2 cellular contexts compared by ENCODE assay signal in the genomic region with DNA sequence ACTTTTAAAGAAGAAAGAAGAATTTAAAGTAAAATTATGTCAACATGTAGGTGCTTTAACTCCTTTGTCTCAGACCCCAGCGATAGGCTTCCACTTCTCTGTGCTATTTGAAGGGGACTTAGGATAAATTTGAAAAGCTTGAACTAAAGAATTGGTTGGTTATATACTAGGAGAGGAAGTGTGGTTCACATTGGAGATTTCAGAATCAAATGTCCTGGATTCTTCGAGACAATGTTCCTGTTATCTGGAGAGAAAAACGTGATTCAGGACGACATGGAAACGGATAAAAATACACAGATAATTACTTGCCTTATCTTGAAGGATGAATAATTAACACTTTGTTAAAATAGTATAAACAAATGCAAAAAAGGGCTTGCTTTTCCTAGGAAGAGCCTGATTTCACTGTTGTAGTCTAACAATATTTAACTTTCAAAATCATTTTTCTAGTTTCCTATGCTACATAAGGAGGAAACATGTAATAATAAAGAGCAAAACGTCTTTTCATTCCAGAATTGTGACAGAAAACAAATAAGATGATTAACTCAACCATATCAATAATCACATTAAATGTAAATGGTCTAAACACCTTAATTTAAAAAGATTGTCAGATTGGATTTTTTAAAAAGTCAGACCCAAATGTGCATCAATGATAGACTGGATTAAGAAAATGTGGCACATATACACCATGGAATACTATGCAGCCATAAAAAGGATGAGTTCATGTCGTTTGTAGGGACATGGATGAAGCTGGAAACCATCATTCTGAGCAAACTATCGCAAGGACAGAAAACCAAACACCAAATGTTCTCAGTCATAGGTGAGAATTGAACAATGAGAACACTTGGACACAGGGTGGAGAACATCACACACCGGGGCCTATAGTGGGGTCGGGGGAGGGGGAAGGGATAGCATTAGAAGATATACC.
A peak's percentile ranks its signal among the peaks of the same experiment; 100 is the strongest.
TF ChIP-seq lines count a peak whose summit lies in the region.

No MANE protein-coding gene starts in this region.

TF ChIP-seq in HEK293, 187 proteins besides CTCF, POLR2A, EP300 and RAD21 (continued from another document and continues in another):
- TF ChIP-seq, protein P1, sequence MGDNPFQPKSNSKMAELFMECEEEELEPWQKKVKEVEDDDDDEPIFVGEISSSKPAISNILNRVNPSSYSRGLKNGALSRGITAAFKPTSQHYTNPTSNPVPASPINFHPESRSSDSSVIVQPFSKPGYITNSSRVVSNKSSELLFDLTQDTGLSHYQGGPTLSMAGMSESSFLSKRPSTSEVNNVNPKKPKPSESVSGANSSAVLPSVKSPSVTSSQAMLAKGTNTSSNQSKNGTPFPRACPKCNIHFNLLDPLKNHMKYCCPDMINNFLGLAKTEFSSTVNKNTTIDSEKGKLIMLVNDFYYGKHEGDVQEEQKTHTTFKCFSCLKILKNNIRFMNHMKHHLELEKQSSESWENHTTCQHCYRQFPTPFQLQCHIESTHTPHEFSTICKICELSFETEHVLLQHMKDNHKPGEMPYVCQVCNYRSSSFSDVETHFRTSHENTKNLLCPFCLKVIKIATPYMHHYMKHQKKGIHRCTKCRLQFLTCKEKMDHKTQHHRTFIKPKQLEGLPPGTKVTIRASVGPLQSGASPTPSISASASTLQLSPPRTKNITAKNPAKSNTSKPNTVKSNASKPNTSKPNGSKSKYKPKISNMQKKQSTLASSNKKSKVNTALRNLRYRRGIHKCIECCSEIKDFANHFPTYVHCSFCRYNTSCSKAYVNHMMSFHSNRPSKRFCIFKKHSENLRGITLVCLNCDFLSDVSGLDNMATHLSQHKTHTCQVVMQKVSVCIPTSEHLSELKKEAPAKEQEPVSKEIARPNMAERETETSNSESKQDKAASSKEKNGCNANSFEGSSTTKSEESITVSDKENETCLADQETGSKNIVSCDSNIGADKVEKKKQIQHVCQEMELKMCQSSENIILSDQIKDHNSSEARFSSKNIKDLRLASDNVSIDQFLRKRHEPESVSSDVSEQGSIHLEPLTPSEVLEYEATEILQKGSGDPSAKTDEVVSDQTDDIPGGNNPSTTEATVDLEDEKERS (tag by site-specific recombination; IDR thresholded peaks at IDR 0.05) = peak; percentile 91; the same call in 1 of the 2 replicates
- TF ChIP-seq ZNF423 (tag by site-specific recombination; IDR thresholded peaks at IDR 0.05) = no peak
- no peak for TF ChIP-seq ZNF138 (tag by site-specific recombination; IDR thresholded peaks at IDR 0.05; ENCODE audit: borderline replicate concordance)
- TF ChIP-seq ZNF777 (tag by site-specific recombination; IDR thresholded peaks at IDR 0.05; ENCODE audit: borderline replicate concordance) = no peak
- TF ChIP-seq ZNF146 (tag by site-specific recombination; IDR thresholded peaks at IDR 0.05) = peak; percentile 99
- no peak for TF ChIP-seq HOXA7 (CRISPR knock-in tag; IDR thresholded peaks at IDR 0.05; ENCODE audit: borderline replicate concordance)
- TF ChIP-seq ZNF843 (tag by site-specific recombination; IDR thresholded peaks at IDR 0.05) = no peak
- no peak for TF ChIP-seq KLF9 (tag by site-specific recombination; IDR thresholded peaks at IDR 0.05; ENCODE audit: low read depth)
- TF ChIP-seq, protein P2, sequence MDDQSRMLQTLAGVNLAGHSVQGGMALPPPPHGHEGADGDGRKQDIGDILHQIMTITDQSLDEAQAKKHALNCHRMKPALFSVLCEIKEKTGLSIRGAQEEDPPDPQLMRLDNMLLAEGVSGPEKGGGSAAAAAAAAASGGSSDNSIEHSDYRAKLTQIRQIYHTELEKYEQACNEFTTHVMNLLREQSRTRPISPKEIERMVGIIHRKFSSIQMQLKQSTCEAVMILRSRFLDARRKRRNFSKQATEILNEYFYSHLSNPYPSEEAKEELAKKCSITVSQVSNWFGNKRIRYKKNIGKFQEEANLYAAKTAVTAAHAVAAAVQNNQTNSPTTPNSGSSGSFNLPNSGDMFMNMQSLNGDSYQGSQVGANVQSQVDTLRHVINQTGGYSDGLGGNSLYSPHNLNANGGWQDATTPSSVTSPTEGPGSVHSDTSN (CRISPR knock-in tag; IDR thresholded peaks at IDR 0.05) = no peak
- TF ChIP-seq, protein P3, sequence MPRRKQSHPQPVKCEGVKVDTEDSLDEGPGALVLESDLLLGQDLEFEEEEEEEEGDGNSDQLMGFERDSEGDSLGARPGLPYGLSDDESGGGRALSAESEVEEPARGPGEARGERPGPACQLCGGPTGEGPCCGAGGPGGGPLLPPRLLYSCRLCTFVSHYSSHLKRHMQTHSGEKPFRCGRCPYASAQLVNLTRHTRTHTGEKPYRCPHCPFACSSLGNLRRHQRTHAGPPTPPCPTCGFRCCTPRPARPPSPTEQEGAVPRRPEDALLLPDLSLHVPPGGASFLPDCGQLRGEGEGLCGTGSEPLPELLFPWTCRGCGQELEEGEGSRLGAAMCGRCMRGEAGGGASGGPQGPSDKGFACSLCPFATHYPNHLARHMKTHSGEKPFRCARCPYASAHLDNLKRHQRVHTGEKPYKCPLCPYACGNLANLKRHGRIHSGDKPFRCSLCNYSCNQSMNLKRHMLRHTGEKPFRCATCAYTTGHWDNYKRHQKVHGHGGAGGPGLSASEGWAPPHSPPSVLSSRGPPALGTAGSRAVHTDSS (tag by site-specific recombination; IDR thresholded peaks at IDR 0.05) = peak; percentile 14
- TF ChIP-seq, protein P4, sequence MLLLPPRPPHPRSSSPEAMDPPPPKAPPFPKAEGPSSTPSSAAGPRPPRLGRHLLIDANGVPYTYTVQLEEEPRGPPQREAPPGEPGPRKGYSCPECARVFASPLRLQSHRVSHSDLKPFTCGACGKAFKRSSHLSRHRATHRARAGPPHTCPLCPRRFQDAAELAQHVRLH (tag by site-specific recombination; IDR thresholded peaks at IDR 0.05) = peak; percentile 86
- no peak for TF ChIP-seq ZFP69B (tag by site-specific recombination; IDR thresholded peaks at IDR 0.05)
- peak; percentile 77; the same call in 1 of the 2 replicates for TF ChIP-seq ZNF174 (tag by site-specific recombination; IDR thresholded peaks at IDR 0.05)
- TF ChIP-seq ZNF23 (tag by site-specific recombination; IDR thresholded peaks at IDR 0.05; ENCODE audit: borderline replicate concordance) = no peak
- TF ChIP-seq, protein P5, sequence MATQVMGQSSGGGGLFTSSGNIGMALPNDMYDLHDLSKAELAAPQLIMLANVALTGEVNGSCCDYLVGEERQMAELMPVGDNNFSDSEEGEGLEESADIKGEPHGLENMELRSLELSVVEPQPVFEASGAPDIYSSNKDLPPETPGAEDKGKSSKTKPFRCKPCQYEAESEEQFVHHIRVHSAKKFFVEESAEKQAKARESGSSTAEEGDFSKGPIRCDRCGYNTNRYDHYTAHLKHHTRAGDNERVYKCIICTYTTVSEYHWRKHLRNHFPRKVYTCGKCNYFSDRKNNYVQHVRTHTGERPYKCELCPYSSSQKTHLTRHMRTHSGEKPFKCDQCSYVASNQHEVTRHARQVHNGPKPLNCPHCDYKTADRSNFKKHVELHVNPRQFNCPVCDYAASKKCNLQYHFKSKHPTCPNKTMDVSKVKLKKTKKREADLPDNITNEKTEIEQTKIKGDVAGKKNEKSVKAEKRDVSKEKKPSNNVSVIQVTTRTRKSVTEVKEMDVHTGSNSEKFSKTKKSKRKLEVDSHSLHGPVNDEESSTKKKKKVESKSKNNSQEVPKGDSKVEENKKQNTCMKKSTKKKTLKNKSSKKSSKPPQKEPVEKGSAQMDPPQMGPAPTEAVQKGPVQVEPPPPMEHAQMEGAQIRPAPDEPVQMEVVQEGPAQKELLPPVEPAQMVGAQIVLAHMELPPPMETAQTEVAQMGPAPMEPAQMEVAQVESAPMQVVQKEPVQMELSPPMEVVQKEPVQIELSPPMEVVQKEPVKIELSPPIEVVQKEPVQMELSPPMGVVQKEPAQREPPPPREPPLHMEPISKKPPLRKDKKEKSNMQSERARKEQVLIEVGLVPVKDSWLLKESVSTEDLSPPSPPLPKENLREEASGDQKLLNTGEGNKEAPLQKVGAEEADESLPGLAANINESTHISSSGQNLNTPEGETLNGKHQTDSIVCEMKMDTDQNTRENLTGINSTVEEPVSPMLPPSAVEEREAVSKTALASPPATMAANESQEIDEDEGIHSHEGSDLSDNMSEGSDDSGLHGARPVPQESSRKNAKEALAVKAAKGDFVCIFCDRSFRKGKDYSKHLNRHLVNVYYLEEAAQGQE (tag by site-specific recombination; IDR thresholded peaks at IDR 0.05) = no peak

TF ChIP-seq in WTC11, 78 proteins besides CTCF, POLR2A, EP300 and RAD21 (continued from another document):
- TF ChIP-seq, protein P6, sequence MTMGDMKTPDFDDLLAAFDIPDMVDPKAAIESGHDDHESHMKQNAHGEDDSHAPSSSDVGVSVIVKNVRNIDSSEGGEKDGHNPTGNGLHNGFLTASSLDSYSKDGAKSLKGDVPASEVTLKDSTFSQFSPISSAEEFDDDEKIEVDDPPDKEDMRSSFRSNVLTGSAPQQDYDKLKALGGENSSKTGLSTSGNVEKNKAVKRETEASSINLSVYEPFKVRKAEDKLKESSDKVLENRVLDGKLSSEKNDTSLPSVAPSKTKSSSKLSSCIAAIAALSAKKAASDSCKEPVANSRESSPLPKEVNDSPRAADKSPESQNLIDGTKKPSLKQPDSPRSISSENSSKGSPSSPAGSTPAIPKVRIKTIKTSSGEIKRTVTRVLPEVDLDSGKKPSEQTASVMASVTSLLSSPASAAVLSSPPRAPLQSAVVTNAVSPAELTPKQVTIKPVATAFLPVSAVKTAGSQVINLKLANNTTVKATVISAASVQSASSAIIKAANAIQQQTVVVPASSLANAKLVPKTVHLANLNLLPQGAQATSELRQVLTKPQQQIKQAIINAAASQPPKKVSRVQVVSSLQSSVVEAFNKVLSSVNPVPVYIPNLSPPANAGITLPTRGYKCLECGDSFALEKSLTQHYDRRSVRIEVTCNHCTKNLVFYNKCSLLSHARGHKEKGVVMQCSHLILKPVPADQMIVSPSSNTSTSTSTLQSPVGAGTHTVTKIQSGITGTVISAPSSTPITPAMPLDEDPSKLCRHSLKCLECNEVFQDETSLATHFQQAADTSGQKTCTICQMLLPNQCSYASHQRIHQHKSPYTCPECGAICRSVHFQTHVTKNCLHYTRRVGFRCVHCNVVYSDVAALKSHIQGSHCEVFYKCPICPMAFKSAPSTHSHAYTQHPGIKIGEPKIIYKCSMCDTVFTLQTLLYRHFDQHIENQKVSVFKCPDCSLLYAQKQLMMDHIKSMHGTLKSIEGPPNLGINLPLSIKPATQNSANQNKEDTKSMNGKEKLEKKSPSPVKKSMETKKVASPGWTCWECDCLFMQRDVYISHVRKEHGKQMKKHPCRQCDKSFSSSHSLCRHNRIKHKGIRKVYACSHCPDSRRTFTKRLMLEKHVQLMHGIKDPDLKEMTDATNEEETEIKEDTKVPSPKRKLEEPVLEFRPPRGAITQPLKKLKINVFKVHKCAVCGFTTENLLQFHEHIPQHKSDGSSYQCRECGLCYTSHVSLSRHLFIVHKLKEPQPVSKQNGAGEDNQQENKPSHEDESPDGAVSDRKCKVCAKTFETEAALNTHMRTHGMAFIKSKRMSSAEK (CRISPR knock-in tag; IDR thresholded peaks at IDR 0.05; ENCODE audit: borderline replicate concordance) = no peak
- no peak for TF ChIP-seq IRF2 (CRISPR knock-in tag; IDR thresholded peaks at IDR 0.05; ENCODE audit: borderline replicate concordance, low read depth)
- no peak for TF ChIP-seq ZNF219 (CRISPR knock-in tag; IDR thresholded peaks at IDR 0.05; ENCODE audit: borderline replicate concordance)
- no peak for TF ChIP-seq FOXP1 (CRISPR knock-in tag; IDR thresholded peaks at IDR 0.05; ENCODE audit: borderline replicate concordance)
- TF ChIP-seq TP53 (CRISPR knock-in tag; IDR thresholded peaks at IDR 0.05) = no peak
- TF ChIP-seq, protein P7, sequence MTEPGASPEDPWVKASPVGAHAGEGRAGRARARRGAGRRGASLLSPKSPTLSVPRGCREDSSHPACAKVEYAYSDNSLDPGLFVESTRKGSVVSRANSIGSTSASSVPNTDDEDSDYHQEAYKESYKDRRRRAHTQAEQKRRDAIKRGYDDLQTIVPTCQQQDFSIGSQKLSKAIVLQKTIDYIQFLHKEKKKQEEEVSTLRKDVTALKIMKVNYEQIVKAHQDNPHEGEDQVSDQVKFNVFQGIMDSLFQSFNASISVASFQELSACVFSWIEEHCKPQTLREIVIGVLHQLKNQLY (CRISPR knock-in tag; IDR thresholded peaks at IDR 0.05) = no peak
- TF ChIP-seq PRRX2 (CRISPR knock-in tag; IDR thresholded peaks at IDR 0.05) = no peak
- TF ChIP-seq, protein P8, sequence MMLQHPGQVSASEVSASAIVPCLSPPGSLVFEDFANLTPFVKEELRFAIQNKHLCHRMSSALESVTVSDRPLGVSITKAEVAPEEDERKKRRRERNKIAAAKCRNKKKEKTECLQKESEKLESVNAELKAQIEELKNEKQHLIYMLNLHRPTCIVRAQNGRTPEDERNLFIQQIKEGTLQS (CRISPR knock-in tag; conservative IDR thresholded peaks at IDR 0.05) = no peak
- no peak for TF ChIP-seq ZNF671 (CRISPR knock-in tag; IDR thresholded peaks at IDR 0.05)
- TF ChIP-seq, protein P9, sequence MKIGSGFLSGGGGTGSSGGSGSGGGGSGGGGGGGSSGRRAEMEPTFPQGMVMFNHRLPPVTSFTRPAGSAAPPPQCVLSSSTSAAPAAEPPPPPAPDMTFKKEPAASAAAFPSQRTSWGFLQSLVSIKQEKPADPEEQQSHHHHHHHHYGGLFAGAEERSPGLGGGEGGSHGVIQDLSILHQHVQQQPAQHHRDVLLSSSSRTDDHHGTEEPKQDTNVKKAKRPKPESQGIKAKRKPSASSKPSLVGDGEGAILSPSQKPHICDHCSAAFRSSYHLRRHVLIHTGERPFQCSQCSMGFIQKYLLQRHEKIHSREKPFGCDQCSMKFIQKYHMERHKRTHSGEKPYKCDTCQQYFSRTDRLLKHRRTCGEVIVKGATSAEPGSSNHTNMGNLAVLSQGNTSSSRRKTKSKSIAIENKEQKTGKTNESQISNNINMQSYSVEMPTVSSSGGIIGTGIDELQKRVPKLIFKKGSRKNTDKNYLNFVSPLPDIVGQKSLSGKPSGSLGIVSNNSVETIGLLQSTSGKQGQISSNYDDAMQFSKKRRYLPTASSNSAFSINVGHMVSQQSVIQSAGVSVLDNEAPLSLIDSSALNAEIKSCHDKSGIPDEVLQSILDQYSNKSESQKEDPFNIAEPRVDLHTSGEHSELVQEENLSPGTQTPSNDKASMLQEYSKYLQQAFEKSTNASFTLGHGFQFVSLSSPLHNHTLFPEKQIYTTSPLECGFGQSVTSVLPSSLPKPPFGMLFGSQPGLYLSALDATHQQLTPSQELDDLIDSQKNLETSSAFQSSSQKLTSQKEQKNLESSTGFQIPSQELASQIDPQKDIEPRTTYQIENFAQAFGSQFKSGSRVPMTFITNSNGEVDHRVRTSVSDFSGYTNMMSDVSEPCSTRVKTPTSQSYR (CRISPR knock-in tag; IDR thresholded peaks at IDR 0.05) = no peak
- TF ChIP-seq, protein P10, sequence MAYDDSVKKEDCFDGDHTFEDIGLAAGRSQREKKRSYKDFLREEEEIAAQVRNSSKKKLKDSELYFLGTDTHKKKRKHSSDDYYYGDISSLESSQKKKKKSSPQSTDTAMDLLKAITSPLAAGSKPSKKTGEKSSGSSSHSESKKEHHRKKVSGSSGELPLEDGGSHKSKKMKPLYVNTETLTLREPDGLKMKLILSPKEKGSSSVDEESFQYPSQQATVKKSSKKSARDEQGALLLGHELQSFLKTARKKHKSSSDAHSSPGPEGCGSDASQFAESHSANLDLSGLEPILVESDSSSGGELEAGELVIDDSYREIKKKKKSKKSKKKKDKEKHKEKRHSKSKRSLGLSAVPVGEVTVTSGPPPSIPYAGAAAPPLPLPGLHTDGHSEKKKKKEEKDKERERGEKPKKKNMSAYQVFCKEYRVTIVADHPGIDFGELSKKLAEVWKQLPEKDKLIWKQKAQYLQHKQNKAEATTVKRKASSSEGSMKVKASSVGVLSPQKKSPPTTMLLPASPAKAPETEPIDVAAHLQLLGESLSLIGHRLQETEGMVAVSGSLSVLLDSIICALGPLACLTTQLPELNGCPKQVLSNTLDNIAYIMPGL (CRISPR knock-in tag; IDR thresholded peaks at IDR 0.05) = no peak
- no peak for TF ChIP-seq ELF4 (CRISPR knock-in tag; IDR thresholded peaks at IDR 0.05; ENCODE audit: low read depth)
- no peak for TF ChIP-seq TEAD1 (CRISPR knock-in tag; IDR thresholded peaks at IDR 0.05)
